ENCODE assay signal across 9 cellular contexts in the genomic region with DNA sequence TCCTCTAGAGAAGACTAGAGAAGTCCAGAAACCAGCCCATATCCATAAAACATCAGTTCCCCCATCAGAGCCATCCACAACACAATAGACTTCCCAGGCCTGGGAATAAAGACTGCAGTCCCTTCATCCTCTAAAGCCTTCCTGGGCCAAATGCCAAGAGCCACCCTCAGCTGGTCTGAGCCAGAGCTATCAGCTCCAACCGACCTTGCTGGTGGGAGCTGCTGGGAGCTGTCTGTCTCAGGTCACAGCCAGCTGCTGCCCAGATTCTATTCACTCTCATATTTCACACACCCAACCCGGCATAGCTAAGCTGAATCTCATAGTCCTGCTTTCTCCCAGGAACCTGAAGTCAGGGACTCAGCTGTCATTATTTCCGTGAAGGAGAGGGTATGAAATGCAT. TPM values are rescaled to one million over a fixed set of nuclear protein-coding genes. Genes with fewer than 3 reads are reported as not detected.
DNase-seq lines count a peak whose midpoint lies in the region; ATAC-seq, FAIRE-seq and TF ChIP-seq lines count a peak whose summit lies in the region.
"Had no signal": no experiment of that assay in that cellular context is flagged by ENCODE, and none has a peak within 500 bp of the region (broad histone marks: within the 10 kb centered on the region; RNA-seq: fewer than 3 reads in every experiment).

No MANE protein-coding gene starts in this region.

- H3K79me2 ChIP-seq in GM12878 (ENCODE audit: control insufficient read depth, insufficient read depth, low read length), result no peaks in the 10 kb centered on the region

- H3K4me1 ChIP-seq in GM12878 (ENCODE audit: control insufficient read depth, insufficient read depth, low read length) (peaks cover 25% of the 10 kb centered on the region), mesenchymal stem cell (ENCODE audit: control insufficient read depth, insufficient read depth, low read depth, low read length) (no peaks in the 10 kb centered on the region)

- no peak overlapping the region for H2BK120ac ChIP-seq in mesenchymal stem cell (ENCODE audit: low read depth, low read length)

- H3K9me3 ChIP-seq in GM12878 (replicated peaks; ENCODE audit: control insufficient read depth, insufficient read depth, low read length) (no peaks in the 10 kb centered on the region), mesenchymal stem cell (ENCODE audit: control insufficient read depth, low read length) (no peaks in the 10 kb centered on the region)

- in situ Hi-C loops in GM12878 (cut with MboI) (no loop called here), G401 (cut with HindIII; ENCODE audit: low sequenced_read_pairs) (no loop called here)

- ATAC-seq in GM12878, result no peak
- no peak for ATAC-seq in HG02970 (IDR thresholded peaks at IDR 0.05; ENCODE audit: low FRiP score, unreplicated experiment)

- CTCF ChIA-PET in GM12878 (lab: Yijun Ruan, JAX), result interaction anchor here (1.2 kb wide), 2 partner anchors 9 to 42 kb away, joined by 3 to 5 read pairs; no protein-coding TSS in a partner anchor

- H3K27ac ChIP-seq in GM12878 (ENCODE audit: control insufficient read depth, insufficient read depth) (no peak overlapping the region), mesenchymal stem cell (ENCODE audit: low read length, poor library complexity, severe bottlenecking) (no peak overlapping the region)
- H3K27ac ChIP-seq: C4-2B had no signal

- H2AFZ ChIP-seq in GM12878 (ENCODE audit: control insufficient read depth, low read depth, low read length) (peak overlapping the region; percentile 13), mesenchymal stem cell (ENCODE audit: low read depth, low read length) (no peak overlapping the region)

- H3K27me3 ChIP-seq in GM12878 (replicated peaks in 1 of 2; ENCODE audit: control insufficient read depth in 2 of 2, insufficient read depth in 2 of 2, low read length in 1 of 2) (no peaks in the 10 kb centered on the region), mesenchymal stem cell (ENCODE audit: control insufficient read depth in 1 of 2, insufficient read depth in 1 of 2, low read length in 2 of 2) (peaks cover 0 to 7% of the 10 kb centered on the region in 2 experiments)

- intact Hi-C loops in GM12878 (cut with micrococcal nuclease; ENCODE audit: unreplicated experiment), result no loop called here

- WGBS in GM12878 (ENCODE audit: insufficient coverage, insufficient replicate concordance, low lambda C conversion rate, missing lambda C conversion rate), result 55% methylated on average over 3 of the region's 3 CpGs
- WGBS in mesenchymal stem cell, result 66% methylated on average over 3 of the region's 3 CpGs

- H3K4me2 ChIP-seq in GM12878 (ENCODE audit: control insufficient read depth, insufficient read depth) (no peak overlapping the region), mesenchymal stem cell (ENCODE audit: low read length, poor library complexity, severe bottlenecking) (no peak overlapping the region)

- no peak overlapping the region for H2BK15ac ChIP-seq in mesenchymal stem cell (ENCODE audit: low read depth, poor library complexity, severe bottlenecking)

- POLR2A ChIA-PET in GM12878 (lab: Charles Lee), result no interaction called here

- H3K36me3 ChIP-seq in GM12878 (ENCODE audit: control insufficient read depth in 2 of 2, insufficient read depth in 2 of 2, low read length in 1 of 2), result no peaks in the 10 kb centered on the region
- H3K36me3 ChIP-seq in mesenchymal stem cell (ENCODE audit: control insufficient read depth in 1 of 2, insufficient read depth in 2 of 2, low read depth in 1 of 2, low read length in 2 of 2), result no peaks in the 10 kb centered on the region

- DNase-seq in D341Med (ENCODE audit: low spot score) (peak; percentile 87), NCI-H2029 (lab: John Stamatoyannopoulos, UW) (peak; percentile 96), GM12878 (ENCODE audit: low read depth, low spot score) (no peak), mesenchymal stem cell (peak; percentile 22), middle frontal gyrus (ENCODE audit: extremely low spot score, low spot score) (no peak), G401 (ENCODE audit: low spot score) (no peak), KG1 (lab: John Stamatoyannopoulos, UW) (no peak)

- no peak overlapping the region for H3K23ac ChIP-seq in mesenchymal stem cell (ENCODE audit: low read length in 2 of 2)

- TF ChIP-seq RAD21 in GM12878 (IDR thresholded peaks at IDR 0.05; ENCODE audit: insufficient read depth, low read depth, low read length), result no peak

- no peak for TF ChIP-seq EP300 in GM12878 (IDR thresholded peaks at IDR 0.05; ENCODE audit: borderline replicate concordance in 1 of 2, control insufficient read depth in 1 of 2, low read depth in 2 of 2, low read length in 2 of 2)

- no peaks in the 10 kb centered on the region for H4K20me1 ChIP-seq in GM12878 (ENCODE audit: control insufficient read depth, insufficient read depth)

- H2BK5ac ChIP-seq in mesenchymal stem cell (ENCODE audit: low read depth, low read length, poor library complexity, severe bottlenecking), result no peak overlapping the region

- TF ChIP-seq CTCF in GM12878 (IDR thresholded peaks at IDR 0.05 in 2 of 3, conservative IDR thresholded peaks at IDR 0.05 in 1 of 3; ENCODE audit: control insufficient read depth in 2 of 3, extremely low read depth in 1 of 3, insufficient read depth in 1 of 3, low read depth in 3 of 3, low read length in 3 of 3), result no peak

- H3K14ac ChIP-seq in mesenchymal stem cell (ENCODE audit: low read length in 2 of 2), result no peak overlapping the region

- RAD21 ChIA-PET in GM12878 (lab: Charles Lee; ENCODE audit: unreplicated experiment), result no interaction called here

- no peak for TF ChIP-seq POLR2A in GM12878 (IDR thresholded peaks at IDR 0.05; ENCODE audit: low read depth, low read length)

- no peaks in the 10 kb centered on the region for H3K79me1 ChIP-seq in mesenchymal stem cell (replicated peaks; ENCODE audit: low read length, poor library complexity, severe bottlenecking)

- H3K4me3 ChIP-seq in GM12878 (no peak overlapping the region), mesenchymal stem cell (ENCODE audit: insufficient read depth in 1 of 2, low read depth in 1 of 2, low read length in 2 of 2) (no peak overlapping the region)

- H3K4ac ChIP-seq in mesenchymal stem cell (ENCODE audit: low read depth in 1 of 2, low read length in 2 of 2), result no peak overlapping the region

- no TSS peak for BruUV-seq in GM12878 (replicated peaks; lab: Mats Ljungman, UMichigan)

- no peak overlapping the region for H3K18ac ChIP-seq in mesenchymal stem cell (ENCODE audit: low read depth in 1 of 2, low read length in 2 of 2)

- no peak overlapping the region for H4K8ac ChIP-seq in mesenchymal stem cell (ENCODE audit: low read length)

- H3K9ac ChIP-seq in GM12878 (ENCODE audit: control insufficient read depth, insufficient read depth, low read length) (no peak overlapping the region), mesenchymal stem cell (ENCODE audit: low read length) (no peak overlapping the region)

- no peak overlapping the region for H2BK12ac ChIP-seq in mesenchymal stem cell (ENCODE audit: low read length in 2 of 2)

- no peak overlapping the region for H2AK5ac ChIP-seq in mesenchymal stem cell (ENCODE audit: low read length, severe bottlenecking)

- SMC1A ChIA-PET in GM12878 (lab: Charles Lee; ENCODE audit: uncharacterized antibody, unreplicated experiment), result interaction anchor here (0.7 kb wide), 1 partner anchor 10 kb away, joined by 3 read pairs; no protein-coding TSS in a partner anchor

- no peak for FAIRE-seq in GM12878 (lab: Jason Lieb, UNC)

- H4K91ac ChIP-seq in mesenchymal stem cell (ENCODE audit: low read length), result no peak overlapping the region

RNA-seq across cellular contexts. Expression of gene TFCP2, which starts 10.9 kb away (rescaled TPM):
- total RNA-seq in GM12878 (2013; cell fraction: nucleolus; rRNA removed), result 20.3 and 23.0 TPM in 2 replicates
- 13.4 and 14.0 TPM in 2 replicates for total RNA-seq in GM12878 (2014; rRNA removed)
- 13.0 and 13.9 TPM in 2 replicates for total RNA-seq in GM12878 (2014; rRNA removed; fragmentation: Illumina TruSeq; extraction: Trizol)
- 22.3 and 24.3 TPM in 2 replicates for total RNA-seq in GM12878 (2021)
- 14.8 TPM for polyA plus RNA-seq in GM12878 (2011; ENCODE audit: low read depth)
- 25.1 and 26.3 TPM in 2 replicates for polyA plus RNA-seq in GM12878 (2011; rRNA removed)
- polyA plus RNA-seq in GM12878 (2011; cell fraction: cytosol; rRNA removed), result 12.9 and 14.7 TPM in 2 replicates
- 11.1 and 13.3 TPM in 2 replicates for polyA plus RNA-seq in GM12878 (2011; cell fraction: nucleus; rRNA removed)
- 14.4 and 19.1 TPM in 2 replicates for polyA plus RNA-seq in GM12878 (2012)
- 29.7 and 44.0 TPM in 2 replicates for polyA plus RNA-seq in GM12878 (2014; fragmentation: Illumina TruSeq; extraction: Trizol)
- polyA plus RNA-seq in GM12878 (2014; fragmentation: Nextera tagmentation; extraction: Ambion mirVana), result 1 to 10 TPM; 5.8 to 9.4 TPM
- polyA plus RNA-seq in GM12878 (2014; rRNA removed), result 18.9 and 19.7 TPM in 2 replicates
- polyA plus RNA-seq in GM12878 (2016; fragmentation: Nextera tagmentation; extraction: Ambion mirVana), result 10 to 100 TPM; 12.1 to 15.0 TPM
- polyA minus RNA-seq in GM12878 (2011; rRNA and poly(A)+ RNA removed), result 12.2 and 12.4 TPM in 2 replicates
- polyA minus RNA-seq in GM12878 (2011; cell fraction: cytosol; rRNA and poly(A)+ RNA removed), result 4.5 and 6.9 TPM in 2 replicates
- 4.4 and 7.7 TPM in 2 replicates for polyA minus RNA-seq in GM12878 (2011; cell fraction: nucleus; rRNA and poly(A)+ RNA removed)
- polyA plus RNA-seq in mesenchymal stem cell (2013, experiment 1 of 2), result 15.4 TPM
- polyA plus RNA-seq in mesenchymal stem cell (2013, experiment 2 of 2), result 16.4 TPM
- 30.9 and 46.8 TPM in 2 replicates for total RNA-seq in G401 (2014; rRNA removed; shearing (Covaris generic))

RNA-seq across cellular contexts. Expression of gene POU6F1, which starts 34.0 kb away (rescaled TPM):
- 4.7 and 6.1 TPM in 2 replicates for total RNA-seq in GM12878 (2013; cell fraction: nucleolus; rRNA removed)
- total RNA-seq in GM12878 (2014; rRNA removed), result 2.3 and 2.5 TPM in 2 replicates
- 0.83 and 1.0 TPM in 2 replicates for total RNA-seq in GM12878 (2014; rRNA removed; fragmentation: Illumina TruSeq; extraction: Trizol)
- 4.2 and 4.3 TPM in 2 replicates for total RNA-seq in GM12878 (2021)
- polyA plus RNA-seq in GM12878 (2011; ENCODE audit: low read depth), result 7.0 TPM
- 0.46 and 1.2 TPM in 2 replicates for polyA plus RNA-seq in GM12878 (2011; rRNA removed)
- 0.45 and 0.60 TPM in 2 replicates for polyA plus RNA-seq in GM12878 (2011; cell fraction: cytosol; rRNA removed)
- polyA plus RNA-seq in GM12878 (2011; cell fraction: nucleus; rRNA removed), result 3.1 and 3.4 TPM in 2 replicates
- 2.9 and 3.6 TPM in 2 replicates for polyA plus RNA-seq in GM12878 (2012)
- 0.87 and 1.1 TPM in 2 replicates for polyA plus RNA-seq in GM12878 (2014; fragmentation: Illumina TruSeq; extraction: Trizol)
- under 1 TPM; 0.26 to 0.31 TPM for polyA plus RNA-seq in GM12878 (2014; fragmentation: Nextera tagmentation; extraction: Ambion mirVana)
- 2.2 TPM in 2 replicates for polyA plus RNA-seq in GM12878 (2014; rRNA removed)
- 1 to 10 TPM in 1 of 2 experiments, under 1 TPM in 1; 0.86 to 1.4 TPM for polyA plus RNA-seq in GM12878 (2016; fragmentation: Nextera tagmentation; extraction: Ambion mirVana)
- 0.44 and 0.82 TPM in 2 replicates for polyA minus RNA-seq in GM12878 (2011; rRNA and poly(A)+ RNA removed)
- 0.31 TPM in 1 of 2 replicates, not detected in the other for polyA minus RNA-seq in GM12878 (2011; cell fraction: cytosol; rRNA and poly(A)+ RNA removed)
- polyA minus RNA-seq in GM12878 (2011; cell fraction: nucleus; rRNA and poly(A)+ RNA removed), result 0.57 and 0.97 TPM in 2 replicates
- 7.4 TPM for polyA plus RNA-seq in mesenchymal stem cell (2013, experiment 1 of 2)
- polyA plus RNA-seq in mesenchymal stem cell (2013, experiment 2 of 2), result 8.8 TPM
- total RNA-seq in G401 (2014; rRNA removed; shearing (Covaris generic)), result 0.98 and 4.1 TPM in 2 replicates

RNA-seq across cellular contexts. Expression of gene DAZAP2, which starts 54.8 kb away (rescaled TPM):
- total RNA-seq in GM12878 (2013; cell fraction: nucleolus; rRNA removed), result 79.6 and 89.4 TPM in 2 replicates
- total RNA-seq in GM12878 (2014; rRNA removed), result 84.2 and 85.2 TPM in 2 replicates
- 94.3 and 94.8 TPM in 2 replicates for total RNA-seq in GM12878 (2014; rRNA removed; fragmentation: Illumina TruSeq; extraction: Trizol)
- total RNA-seq in GM12878 (2021), result 71.0 and 83.1 TPM in 2 replicates
- 103 TPM for polyA plus RNA-seq in GM12878 (2011; ENCODE audit: low read depth)
- polyA plus RNA-seq in GM12878 (2011; rRNA removed), result 228 and 267 TPM in 2 replicates
- polyA plus RNA-seq in GM12878 (2011; cell fraction: cytosol; rRNA removed), result 245 and 337 TPM in 2 replicates
- polyA plus RNA-seq in GM12878 (2011; cell fraction: nucleus; rRNA removed), result 129 and 179 TPM in 2 replicates
- polyA plus RNA-seq in GM12878 (2012), result 125 and 129 TPM in 2 replicates
- polyA plus RNA-seq in GM12878 (2014; fragmentation: Illumina TruSeq; extraction: Trizol), result 170 and 209 TPM in 2 replicates
- polyA plus RNA-seq in GM12878 (2014; fragmentation: Nextera tagmentation; extraction: Ambion mirVana), result 100 to 1,000 TPM; 197 to 222 TPM
- 162 and 183 TPM in 2 replicates for polyA plus RNA-seq in GM12878 (2014; rRNA removed)
- 100 to 1,000 TPM; 132 to 147 TPM for polyA plus RNA-seq in GM12878 (2016; fragmentation: Nextera tagmentation; extraction: Ambion mirVana)
- 200 and 276 TPM in 2 replicates for polyA minus RNA-seq in GM12878 (2011; rRNA and poly(A)+ RNA removed)
- 51.3 and 73.5 TPM in 2 replicates for polyA minus RNA-seq in GM12878 (2011; cell fraction: cytosol; rRNA and poly(A)+ RNA removed)
- 32.9 and 53.5 TPM in 2 replicates for polyA minus RNA-seq in GM12878 (2011; cell fraction: nucleus; rRNA and poly(A)+ RNA removed)
- polyA plus RNA-seq in mesenchymal stem cell (2013, experiment 1 of 2), result 352 TPM
- 292 TPM for polyA plus RNA-seq in mesenchymal stem cell (2013, experiment 2 of 2)
- 88.8 and 94.2 TPM in 2 replicates for total RNA-seq in G401 (2014; rRNA removed; shearing (Covaris generic))

Comparison
In these comparisons a context has a peak if more than half of its experiments do, and no peak if none do; other contexts are left out.
1. DNase-seq: peak in D341Med (single experiment), NCI-H2029 (single experiment) and mesenchymal stem cell (single experiment); none in GM12878 (single experiment), middle frontal gyrus (single experiment), G401 (single experiment) and KG1 (single experiment).